13 cellular contexts compared by ENCODE assay signal in the genomic region with DNA sequence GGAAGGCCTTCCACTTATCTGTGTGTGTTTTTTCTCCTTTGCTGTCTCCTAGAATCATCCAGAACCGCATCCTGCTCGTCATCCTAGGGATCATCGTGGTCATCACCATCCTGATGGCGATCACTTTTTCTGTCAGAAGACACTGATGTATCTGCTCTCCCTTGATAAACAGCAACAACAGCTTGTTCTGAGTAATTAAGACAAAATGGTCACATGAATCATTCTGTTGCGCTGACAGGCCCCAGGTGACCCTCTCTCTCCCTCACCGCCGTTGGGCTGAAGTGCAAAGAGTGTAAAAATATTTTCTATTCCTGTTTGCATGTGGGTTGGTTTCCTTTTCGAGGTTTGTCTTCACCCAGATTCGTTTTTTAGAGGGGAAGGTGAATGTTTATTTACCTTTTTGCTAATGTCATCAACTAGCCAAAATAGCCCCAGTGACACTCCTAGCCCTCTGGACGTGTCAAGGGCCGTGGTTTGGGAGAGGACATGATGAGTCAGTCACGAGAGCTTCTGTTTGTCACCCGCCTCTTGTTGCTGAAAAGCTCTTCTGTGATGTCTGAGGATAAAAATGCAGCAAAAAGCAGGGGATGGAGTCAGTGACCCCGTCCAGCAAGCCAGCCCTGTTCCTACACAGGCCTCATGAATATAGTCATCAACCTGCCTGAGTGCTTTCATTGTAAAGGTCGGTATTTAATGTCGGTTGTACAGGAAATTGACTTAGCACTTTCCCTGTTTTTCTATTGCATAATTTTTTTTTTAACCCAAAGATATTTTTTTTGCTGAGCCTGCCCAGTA.
A peak's percentile ranks its signal among the peaks of the same experiment; 100 is the strongest.
DNase-seq lines count a peak whose midpoint lies in the region; ATAC-seq and TF ChIP-seq lines count a peak whose summit lies in the region.
"Had no signal": no experiment of that assay in that cellular context is flagged by ENCODE, and none has a peak within 500 bp of the region (broad histone marks: within the 10 kb centered on the region; RNA-seq: fewer than 3 reads in every experiment).

No MANE protein-coding gene starts in this region.

- H3K27me3 Mint-ChIP-seq in activated CD8-positive, alpha-beta memory T cell treated with anti-CD3 and anti-CD28 coated beads, Interleukin-2, amount 10 ng/mL, durations not matched to agents 7 days and 5 days: no peaks in the 10 kb centered on the region
- no peaks in the 10 kb centered on the region for H3K27me3 Mint-ChIP-seq in activated T-helper 2 cell treated with anti-CD3 and anti-CD28 coated beads, Interferon-gamma antibody, Interleukin-2, Interleukin-4, amounts not matched to agents 10 μg/mL and 5 μg/mL and 100 μg/mL, durations not matched to agents 14 hours and 24 hours and 36 hours (ENCODE audit: low read depth)
- H3K27me3 Mint-ChIP-seq: CD4-positive, alpha-beta T cell had no signal

- no peak overlapping the region for H3K4me3 ChIP-seq in transverse colon
- H3K4me3 ChIP-seq: ovary had no signal

- H3K9me3 Mint-ChIP-seq in activated CD8-positive, alpha-beta memory T cell treated with anti-CD3 and anti-CD28 coated beads, Interleukin-2, amount 10 ng/mL, durations not matched to agents 7 days and 5 days (ENCODE audit: low read depth): no peaks in the 10 kb centered on the region
- H3K9me3 Mint-ChIP-seq in activated T-helper 2 cell treated with anti-CD3 and anti-CD28 coated beads, Interferon-gamma antibody, Interleukin-2, Interleukin-4, amounts not matched to agents 10 μg/mL and 5 μg/mL and 100 μg/mL, durations not matched to agents 14 hours and 24 hours and 36 hours: no peaks in the 10 kb centered on the region
- H3K9me3 Mint-ChIP-seq: CD4-positive, alpha-beta T cell had no signal

- no peaks in the 10 kb centered on the region for H3K36me3 ChIP-seq in transverse colon
- H3K36me3 ChIP-seq: ovary had no signal

- in situ Hi-C loops in transverse colon (cut with MboI; ENCODE audit: low pct_ligation_motif_present in 1 of 4, low pct_unique_long_range_greater_than_20kb in 1 of 4, low sequenced_read_pairs in 3 of 4): no loop called here

- no peak overlapping the region for H3K4me3 Mint-ChIP-seq in activated CD8-positive, alpha-beta memory T cell treated with anti-CD3 and anti-CD28 coated beads, Interleukin-2, amount 10 ng/mL, durations not matched to agents 7 days and 5 days
- no peak overlapping the region for H3K4me3 Mint-ChIP-seq in activated T-helper 2 cell treated with anti-CD3 and anti-CD28 coated beads, Interferon-gamma antibody, Interleukin-2, Interleukin-4, amounts not matched to agents 10 μg/mL and 5 μg/mL and 100 μg/mL, durations not matched to agents 14 hours and 24 hours and 36 hours (ENCODE audit: low read depth)
- H3K4me3 Mint-ChIP-seq: CD4-positive, alpha-beta T cell; WTC11 had no signal

- POLR2A ChIA-PET in HEK293T (lab: Yijun Ruan, JAX): no interaction called here

- peaks cover 0 to 19% (median 9%) of the 10 kb centered on the region in 4 donors for H3K4me1 ChIP-seq in transverse colon

- peak overlapping the region; percentile 3 to 36 (median 31) for H3K27ac ChIP-seq in transverse colon

- no peak for TF ChIP-seq EP300 in transverse colon (IDR thresholded peaks at IDR 0.05; ENCODE audit: low read depth)

- no peak overlapping the region for H3K27ac Mint-ChIP-seq in activated CD8-positive, alpha-beta memory T cell treated with anti-CD3 and anti-CD28 coated beads, Interleukin-2, amount 10 ng/mL, durations not matched to agents 7 days and 5 days
- H3K27ac Mint-ChIP-seq in activated T-helper 2 cell treated with anti-CD3 and anti-CD28 coated beads, Interferon-gamma antibody, Interleukin-2, Interleukin-4, amounts not matched to agents 10 μg/mL and 5 μg/mL and 100 μg/mL, durations not matched to agents 14 hours and 24 hours and 36 hours: peak overlapping the region; percentile 31
- H3K27ac Mint-ChIP-seq: CD4-positive, alpha-beta T cell had no signal

- H3K4me1 Mint-ChIP-seq in activated CD8-positive, alpha-beta memory T cell treated with anti-CD3 and anti-CD28 coated beads, Interleukin-2, amount 10 ng/mL, durations not matched to agents 7 days and 5 days: peaks cover 36% of the 10 kb centered on the region
- H3K4me1 Mint-ChIP-seq in activated T-helper 2 cell treated with anti-CD3 and anti-CD28 coated beads, Interferon-gamma antibody, Interleukin-2, Interleukin-4, amounts not matched to agents 10 μg/mL and 5 μg/mL and 100 μg/mL, durations not matched to agents 14 hours and 24 hours and 36 hours (ENCODE audit: low read depth): peaks cover 31% of the 10 kb centered on the region

- DNase-seq in activated CD8-positive, alpha-beta memory T cell treated with anti-CD3 and anti-CD28 coated beads, Interleukin-2, amount 10 ng/mL, durations not matched to agents 7 days and 5 days: peak; percentile 46
- no peak for DNase-seq in activated CD8-positive, alpha-beta memory T cell treated with anti-CD3 and anti-CD28 coated beads, Interleukin-2, amount 50 U/mL, for 48 hours
- DNase-seq in activated T-helper 2 cell treated with anti-CD3 and anti-CD28 coated beads, Interferon-gamma antibody, Interleukin-2, Interleukin-4, amounts not matched to agents 10 μg/mL and 5 μg/mL and 100 μg/mL, durations not matched to agents 14 hours and 24 hours and 36 hours (ENCODE audit: low spot score): no peak
- DNase-seq in islet precursor cell: peak; percentile 94
- no peak for DNase-seq in transverse colon
- DNase-seq in NCI-H1092 treated with DMSO at 0.1 percent for 48 hours (lab: John Stamatoyannopoulos, UW): no peak
- DNase-seq in HEK293T (ENCODE audit: extremely low spot score): no peak
- DNase-seq: CD4-positive, alpha-beta T cell; central memory CD4-positive, alpha-beta T cell; ovary; stimulated activated naive CD4-positive, alpha-beta T cell had no signal

- no peak for TF ChIP-seq CTCF in transverse colon (IDR thresholded peaks at IDR 0.05)

- WGBS in transverse colon (ENCODE audit: low coverage in 1 of 2), 2 donors: 70% methylated on average over 15 to 16 of the region's 16 CpGs

- no peaks in the 10 kb centered on the region for H3K27me3 ChIP-seq in transverse colon
- H3K27me3 ChIP-seq: ovary had no signal

- no peaks in the 10 kb centered on the region for H3K9me3 ChIP-seq in transverse colon
- H3K9me3 ChIP-seq: ovary had no signal

- ATAC-seq in activated CD8-positive, alpha-beta memory T cell treated with anti-CD3 and anti-CD28 coated beads, Interleukin-2, amount 10 ng/mL, durations not matched to agents 7 days and 5 days: no peak
- no peak for ATAC-seq in HG02798 (IDR thresholded peaks at IDR 0.05; ENCODE audit: poor library complexity, unreplicated experiment)
- ATAC-seq: WTC11 had no signal

- H3K36me3 Mint-ChIP-seq in activated CD8-positive, alpha-beta memory T cell treated with anti-CD3 and anti-CD28 coated beads, Interleukin-2, amount 10 ng/mL, durations not matched to agents 7 days and 5 days: peaks cover 13% of the 10 kb centered on the region
- peaks cover 12% of the 10 kb centered on the region for H3K36me3 Mint-ChIP-seq in activated T-helper 2 cell treated with anti-CD3 and anti-CD28 coated beads, Interferon-gamma antibody, Interleukin-2, Interleukin-4, amounts not matched to agents 10 μg/mL and 5 μg/mL and 100 μg/mL, durations not matched to agents 14 hours and 24 hours and 36 hours (ENCODE audit: low read depth)
- H3K36me3 Mint-ChIP-seq: WTC11 had no signal

- intact Hi-C loops in activated T-helper 2 cell treated with anti-CD3 and anti-CD28 coated beads, Interferon-gamma antibody, Interleukin-2, Interleukin-4, amounts not matched to agents 10 μg/mL and 5 μg/mL and 100 μg/mL, durations not matched to agents 14 hours and 24 hours and 36 hours (cut with micrococcal nuclease): no loop called here
- intact Hi-C loops in transverse colon (cut with DNase I; ENCODE audit: low total_unique reads): no loop called here

- CTCF ChIA-PET in activated CD8-positive, alpha-beta memory T cell treated with anti-CD3 and anti-CD28 coated beads, Interleukin-2, amount 10 ng/mL, durations not matched to agents 7 days and 5 days (lab: Charles Lee): no interaction called here
- CTCF ChIA-PET in HEK293T (lab: Yijun Ruan, JAX): no interaction called here

- no peak for TF ChIP-seq POLR2A in transverse colon (IDR thresholded peaks at IDR 0.05)

TF ChIP-seq in HEK293T, 16 proteins besides CTCF, POLR2A, EP300 and RAD21:
- TF ChIP-seq CTBP1 (IDR thresholded peaks at IDR 0.05; ENCODE audit: borderline replicate concordance): no peak
- no peak for TF ChIP-seq FOXK2 (IDR thresholded peaks at IDR 0.05)
- TF ChIP-seq, protein P1, sequence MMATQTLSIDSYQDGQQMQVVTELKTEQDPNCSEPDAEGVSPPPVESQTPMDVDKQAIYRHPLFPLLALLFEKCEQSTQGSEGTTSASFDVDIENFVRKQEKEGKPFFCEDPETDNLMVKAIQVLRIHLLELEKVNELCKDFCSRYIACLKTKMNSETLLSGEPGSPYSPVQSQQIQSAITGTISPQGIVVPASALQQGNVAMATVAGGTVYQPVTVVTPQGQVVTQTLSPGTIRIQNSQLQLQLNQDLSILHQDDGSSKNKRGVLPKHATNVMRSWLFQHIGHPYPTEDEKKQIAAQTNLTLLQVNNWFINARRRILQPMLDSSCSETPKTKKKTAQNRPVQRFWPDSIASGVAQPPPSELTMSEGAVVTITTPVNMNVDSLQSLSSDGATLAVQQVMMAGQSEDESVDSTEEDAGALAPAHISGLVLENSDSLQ (IDR thresholded peaks at IDR 0.05): no peak
- no peak for TF ChIP-seq SP1 (IDR thresholded peaks at IDR 0.05)
- no peak for TF ChIP-seq ARNT (IDR thresholded peaks at IDR 0.05)
- TF ChIP-seq SUZ12 (IDR thresholded peaks at IDR 0.05): no peak
- TF ChIP-seq L3MBTL2 (conservative IDR thresholded peaks at IDR 0.05): no peak
- no peak for TF ChIP-seq FOXM1 (IDR thresholded peaks at IDR 0.05; ENCODE audit: borderline replicate concordance)
- TF ChIP-seq ZNF384 (IDR thresholded peaks at IDR 0.05): no peak
- TF ChIP-seq ELF4 (IDR thresholded peaks at IDR 0.05): no peak
- TF ChIP-seq LEF1 (IDR thresholded peaks at IDR 0.05; ENCODE audit: borderline replicate concordance): no peak
- TF ChIP-seq HDGF (IDR thresholded peaks at IDR 0.05; ENCODE audit: borderline replicate concordance): no peak
- no peak for TF ChIP-seq BHLHE40 (IDR thresholded peaks at IDR 0.05; ENCODE audit: borderline replicate concordance)
- no peak for TF ChIP-seq NFRKB (IDR thresholded peaks at IDR 0.05)
- no peak for TF ChIP-seq FOXA1 (IDR thresholded peaks at IDR 0.05)
- TF ChIP-seq TARDBP (IDR thresholded peaks at IDR 0.05): no peak
TF ChIP-seq in HEK293T: peak in this region for 0.

Comparison
In these comparisons a context has a peak if more than half of its experiments do, and no peak if none do; other contexts are left out.
1. DNase-seq: peak in activated CD8-positive, alpha-beta memory T cell treated with anti-CD3 and anti-CD28 coated beads, Interleukin-2, amount 10 ng/mL, durations not matched to agents 7 days and 5 days (single experiment) and islet precursor cell (single experiment); none in activated CD8-positive, alpha-beta memory T cell treated with anti-CD3 and anti-CD28 coated beads, Interleukin-2, amount 50 U/mL, for 48 hours (single experiment), activated T-helper 2 cell treated with anti-CD3 and anti-CD28 coated beads, Interferon-gamma antibody, Interleukin-2, Interleukin-4, amounts not matched to agents 10 μg/mL and 5 μg/mL and 100 μg/mL, durations not matched to agents 14 hours and 24 hours and 36 hours (single experiment), transverse colon (single experiment), NCI-H1092 treated with DMSO at 0.1 percent for 48 hours (single experiment) and HEK293T (single experiment).